ENCODE assay signal across 1 cellular context in genomic region chr9:81844131-81844567, GRCh38.
TF ChIP-seq lines count a peak whose summit lies in the region.

No MANE protein-coding gene starts in this region.

TF ChIP-seq in HEK293, 187 proteins besides CTCF, POLR2A, EP300 and RAD21 (continued from another document and continues in another):
- no peak for TF ChIP-seq PRDM2 (tag by site-specific recombination; IDR thresholded peaks at IDR 0.05; ENCODE audit: borderline replicate concordance)
- no peak for TF ChIP-seq HOXA7 (CRISPR knock-in tag; IDR thresholded peaks at IDR 0.05; ENCODE audit: borderline replicate concordance)
- no peak for TF ChIP-seq ZNF768 (tag by site-specific recombination; IDR thresholded peaks at IDR 0.05)
- no peak for TF ChIP-seq ZNF19 (tag by site-specific recombination; IDR thresholded peaks at IDR 0.05; ENCODE audit: low read depth)
- no peak for TF ChIP-seq ZNF132 (tag by site-specific recombination; IDR thresholded peaks at IDR 0.05; ENCODE audit: borderline replicate concordance)
- peak; percentile 69 for TF ChIP-seq GLIS1 (tag by site-specific recombination; IDR thresholded peaks at IDR 0.05)
- no peak for TF ChIP-seq HOXD13 (CRISPR knock-in tag; IDR thresholded peaks at IDR 0.05; ENCODE audit: borderline replicate concordance)
- no peak for TF ChIP-seq BCL11B (tag by site-specific recombination; IDR thresholded peaks at IDR 0.05; ENCODE audit: low read depth)
- TF ChIP-seq ZNF843 (tag by site-specific recombination; IDR thresholded peaks at IDR 0.05) = 0 out of 2 replicates have a peak, but pooled peaks have one; percentile 35
- no peak for TF ChIP-seq GLI4 (tag by site-specific recombination; IDR thresholded peaks at IDR 0.05)
- TF ChIP-seq ZNF707 (tag by site-specific recombination; IDR thresholded peaks at IDR 0.05) = no peak
- TF ChIP-seq RBAK (tag by site-specific recombination; IDR thresholded peaks at IDR 0.05) = no peak
- TF ChIP-seq ZNF560 (tag by site-specific recombination; IDR thresholded peaks at IDR 0.05; ENCODE audit: borderline replicate concordance) = no peak
- TF ChIP-seq YY1 (tag by site-specific recombination; IDR thresholded peaks at IDR 0.05) = no peak
- no peak for TF ChIP-seq ZNF558 (tag by site-specific recombination; IDR thresholded peaks at IDR 0.05)
- no peak for TF ChIP-seq ZNF155 (tag by site-specific recombination; IDR thresholded peaks at IDR 0.05)
- TF ChIP-seq MEIS1 (CRISPR knock-in tag; IDR thresholded peaks at IDR 0.05; ENCODE audit: borderline replicate concordance) = 0 out of 2 replicates have a peak, but pooled peaks have one; percentile 17
- TF ChIP-seq ZNF792 (tag by site-specific recombination; IDR thresholded peaks at IDR 0.05) = no peak
- no peak for TF ChIP-seq ZNF26 (tag by site-specific recombination; IDR thresholded peaks at IDR 0.05)
- no peak for TF ChIP-seq ZNF24 (tag by site-specific recombination; IDR thresholded peaks at IDR 0.05)
- no peak for TF ChIP-seq ZNF354C (tag by site-specific recombination; IDR thresholded peaks at IDR 0.05; ENCODE audit: borderline replicate concordance, low read depth)
- no peak for TF ChIP-seq ELK4 (IDR thresholded peaks at IDR 0.05; ENCODE audit: borderline replicate concordance, low read depth, low read length)
- TF ChIP-seq SALL2 (tag by site-specific recombination; IDR thresholded peaks at IDR 0.05; ENCODE audit: borderline replicate concordance) = no peak
- TF ChIP-seq ZNF776 (tag by site-specific recombination; IDR thresholded peaks at IDR 0.05; ENCODE audit: borderline replicate concordance) = no peak
- TF ChIP-seq BCL11A (tag by site-specific recombination; IDR thresholded peaks at IDR 0.05; ENCODE audit: low read depth) = no peak
- no peak for TF ChIP-seq ZBTB17 (tag by site-specific recombination; IDR thresholded peaks at IDR 0.05)
- no peak for TF ChIP-seq ZNF664 (tag by site-specific recombination; IDR thresholded peaks at IDR 0.05)
- no peak for TF ChIP-seq SETDB1 (IDR thresholded peaks at IDR 0.05; ENCODE audit: insufficient read length, low read length)
- TF ChIP-seq ZNF341 (tag by site-specific recombination; IDR thresholded peaks at IDR 0.05; ENCODE audit: low read depth) = no peak
- no peak for TF ChIP-seq ZNF221 (tag by site-specific recombination; IDR thresholded peaks at IDR 0.05; ENCODE audit: borderline replicate concordance)
- peak; percentile 45; the same call in 1 of the 2 replicates for TF ChIP-seq ZFHX2 (tag by site-specific recombination; conservative IDR thresholded peaks at IDR 0.05)
- no peak for TF ChIP-seq ZNF585B (tag by site-specific recombination; IDR thresholded peaks at IDR 0.05)
- 0 out of 2 replicates have a peak, but pooled peaks have one; percentile 54 for TF ChIP-seq INSM2 (tag by site-specific recombination; IDR thresholded peaks at IDR 0.05)
- no peak for TF ChIP-seq ZNF600 (tag by site-specific recombination; IDR thresholded peaks at IDR 0.05)
- TF ChIP-seq AEBP2 (tag by site-specific recombination; IDR thresholded peaks at IDR 0.05; ENCODE audit: borderline replicate concordance) = no peak
- no peak for TF ChIP-seq ZNF311 (tag by site-specific recombination; IDR thresholded peaks at IDR 0.05; ENCODE audit: borderline replicate concordance)
- peak; percentile 17; the same call in 1 of the 2 replicates for TF ChIP-seq ZNF639 (tag by site-specific recombination; IDR thresholded peaks at IDR 0.05)
- TF ChIP-seq ZNF626 (tag by site-specific recombination; IDR thresholded peaks at IDR 0.05) = no peak
- TF ChIP-seq ZNF398 (tag by site-specific recombination; IDR thresholded peaks at IDR 0.05) = no peak
- TF ChIP-seq ZNF274 (IDR thresholded peaks at IDR 0.05; ENCODE audit: low read length) = no peak
- TF ChIP-seq ZNF274 (tag by site-specific recombination; IDR thresholded peaks at IDR 0.05; ENCODE audit: borderline replicate concordance) = no peak
- TF ChIP-seq ZEB2 (tag by site-specific recombination; IDR thresholded peaks at IDR 0.05) = no peak
- TF ChIP-seq ZNF239 (tag by site-specific recombination; IDR thresholded peaks at IDR 0.05) = no peak
- TF ChIP-seq ZNF140 (tag by site-specific recombination; IDR thresholded peaks at IDR 0.05) = no peak
- TF ChIP-seq ZNF658 (tag by site-specific recombination; IDR thresholded peaks at IDR 0.05) = no peak
- TF ChIP-seq ZNF280C (tag by site-specific recombination; IDR thresholded peaks at IDR 0.05) = no peak
- no peak for TF ChIP-seq EGR2 (tag by site-specific recombination; IDR thresholded peaks at IDR 0.05; ENCODE audit: low read depth)
- no peak for TF ChIP-seq ZBTB1 (tag by site-specific recombination; IDR thresholded peaks at IDR 0.05)
- no peak for TF ChIP-seq ZNF174 (tag by site-specific recombination; IDR thresholded peaks at IDR 0.05)
- no peak for TF ChIP-seq ZNF670 (tag by site-specific recombination; IDR thresholded peaks at IDR 0.05; ENCODE audit: low read depth)
- no peak for TF ChIP-seq ZNF561 (tag by site-specific recombination; IDR thresholded peaks at IDR 0.05; ENCODE audit: borderline replicate concordance)
- TF ChIP-seq ZBTB48 (tag by site-specific recombination; IDR thresholded peaks at IDR 0.05) = no peak
- TF ChIP-seq ZIC2 (tag by site-specific recombination; IDR thresholded peaks at IDR 0.05) = peak; percentile 87
- TF ChIP-seq HOXC10 (CRISPR knock-in tag; IDR thresholded peaks at IDR 0.05) = no peak
- TF ChIP-seq ZNF211 (tag by site-specific recombination; IDR thresholded peaks at IDR 0.05; ENCODE audit: low read depth) = no peak
